In genomic region chr7:70018700-70019099, GRCh38 we compare ENCODE assay signal across 27 cellular contexts.
"Had no signal": no experiment of that assay in that cellular context is flagged by ENCODE, and none has a peak within 500 bp of the region (broad histone marks: within the 10 kb centered on the region; RNA-seq: fewer than 3 reads in every experiment).

No MANE protein-coding gene starts in this region.

- DNase-seq: naive thymus-derived CD8-positive, alpha-beta T cell; nephron progenitor cell; occipital lobe; pancreas; retina; right lobe of liver; sigmoid colon; small intestine; stimulated activated CD4-positive, alpha-beta T cell treated with anti-CD3 and anti-CD28 coated beads, Interleukin-15, amount 100 ng/mL, for 24 hours; stimulated activated CD4-positive, alpha-beta T cell treated with anti-CD3 and anti-CD28 coated beads, Interleukin-2, amount 100 ng/mL, for 24 hours; stimulated activated CD4-positive, alpha-beta T cell treated with anti-CD3 and anti-CD28 coated beads, Interleukin-2, amount 100 ng/mL, for 48 hours; stimulated activated CD4-positive, alpha-beta T cell treated with anti-CD3 and anti-CD28 coated beads, Interleukin-4, amount 100 ng/mL, for 24 hours; stimulated activated naive B cell treated with anti-CD40 and anti-IgM and Interleukin-4, amounts not matched to agents 10 μg/mL and 1 μg/mL and 100 μg/mL, for 72 hours; stimulated activated naive CD4-positive, alpha-beta T cell treated with Interleukin-2 at 50 U/mL for 16 hours; stomach; thyroid gland; trophoblast cell; upper lobe of left lung had no signal

- H3K27ac ChIP-seq: neural progenitor cell, pancreas, prostate gland, right atrium auricular region, right lobe of liver, sigmoid colon, stomach, thoracic aorta, thyroid gland, tibial nerve, upper lobe of left lung, vagina had no signal

- H3K36me3 ChIP-seq: neural progenitor cell, pancreas, prostate gland, right atrium auricular region, right lobe of liver, sigmoid colon, stomach, thoracic aorta, thyroid gland, tibial nerve, upper lobe of left lung, vagina had no signal

- ATAC-seq: naive thymus-derived CD8-positive, alpha-beta T cell; natural killer cell treated with Interleukin-12 subunit alpha and Interleukin-12 subunit beta and Interleukin-15 and Interleukin-18, amount 100 ng/mL, for 72 hours; pancreas; right lobe of liver; stimulated activated effector memory CD8-positive, alpha-beta T cell treated with anti-CD3 and anti-CD28 coated beads, Interleukin-12 subunit alpha, Interleukin-12 subunit beta, amount 100 ng/mL, for 72 hours; stimulated activated naive B cell treated with anti-CD40 and anti-IgM and Interleukin-4, amounts not matched to agents 10 μg/mL and 1 μg/mL and 100 μg/mL, for 72 hours had no signal

- H3K4me1 ChIP-seq: pancreas, prostate gland, right lobe of liver, upper lobe of left lung had no signal

- H3K9me3 ChIP-seq: pancreas, prostate gland, right atrium auricular region, right lobe of liver, sigmoid colon, stomach, thoracic aorta, thyroid gland, tibial nerve, upper lobe of left lung, vagina had no signal

- H3K4me3 ChIP-seq: neural progenitor cell, pancreas, prostate gland, right atrium auricular region, right lobe of liver, sigmoid colon, stomach, thoracic aorta, thyroid gland, tibial nerve, upper lobe of left lung, vagina had no signal

- H3K9ac ChIP-seq: neural progenitor cell had no signal

- H3K27me3 ChIP-seq: neural progenitor cell, pancreas, right atrium auricular region, right lobe of liver, sigmoid colon, stomach, thyroid gland, tibial nerve, upper lobe of left lung, vagina had no signal

- H2AFZ ChIP-seq: neural progenitor cell had no signal

- FAIRE-seq: pancreas, small intestine, urothelium cell line had no signal

- H3K4me2 ChIP-seq: neural progenitor cell had no signal
